In genomic region chr5:84255318-84255717, GRCh38 we compare ENCODE assay signal across 8 cellular contexts.
DNase-seq lines count a peak whose midpoint lies in the region; ATAC-seq, FAIRE-seq and TF ChIP-seq lines count a peak whose summit lies in the region.

No MANE protein-coding gene starts in this region.

- TF ChIP-seq CTCF in epithelial cell of esophagus (IDR thresholded peaks at IDR 0.05; ENCODE audit: insufficient read depth, low read depth, low read length, missing control alignments), result peak; percentile 63

- ATAC-seq in GM18867 (IDR thresholded peaks at IDR 0.05; ENCODE audit: unreplicated experiment) (peak; percentile 47), HG03025 (IDR thresholded peaks at IDR 0.05; ENCODE audit: low FRiP score, unreplicated experiment) (no peak), GM19463 (IDR thresholded peaks at IDR 0.05; ENCODE audit: unreplicated experiment) (no peak), GM19324 (IDR thresholded peaks at IDR 0.05; ENCODE audit: low FRiP score, unreplicated experiment) (no peak)

- DNase-seq in NCI-H226 (peak; percentile 31), epithelial cell of esophagus (ENCODE audit: low read depth) (peak; percentile 62)
- no peak for DNase-seq in stimulated activated naive CD4-positive, alpha-beta T cell treated with Interleukin-2 at 50 U/mL for 16 hours (lab: John Stamatoyannopoulos, UW)

- peak; percentile 9 for FAIRE-seq in A204.1 (lab: Jason Lieb, UNC)

- no peak overlapping the region for H3K4me3 ChIP-seq in epithelial cell of esophagus (ENCODE audit: low read length)
